ENCODE assay signal across 9 cellular contexts in genomic region chr20:43915209-43916072, GRCh38. TPM values are rescaled to one million over a fixed set of nuclear protein-coding genes. Genes with fewer than 3 reads are reported as not detected.
A peak's percentile ranks its signal among the peaks of the same experiment; 100 is the strongest.
DNase-seq lines count a peak whose midpoint lies in the region; ATAC-seq and TF ChIP-seq lines count a peak whose summit lies in the region.
"Had no signal": no experiment of that assay in that cellular context is flagged by ENCODE, and none has a peak within 500 bp of the region (broad histone marks: within the 10 kb centered on the region; RNA-seq: fewer than 3 reads in every experiment).

No MANE protein-coding gene starts in this region.

- DNase-seq in HAP-1 (ENCODE audit: low spot score in 2 of 2) (no peak), upper lobe of left lung (peak in 1 of 2 donors; percentile 74), amniotic stem cell (lab: John Stamatoyannopoulos, UW) (no peak)
- DNase-seq in activated CD4-positive, CD25-positive, alpha-beta regulatory T cell treated with anti-CD3 and anti-CD28 coated beads, Interleukin-2, amount 50 U/mL, for 72 hours = peak; percentile 60
- DNase-seq in effector CD4-positive, alpha-beta T cell = peak; percentile 13

- peak overlapping the region; percentile 26 for H3K9ac ChIP-seq in mucosa of stomach (ENCODE audit: low read length)

- peak overlapping the region; percentile 57 for H2AFZ ChIP-seq in ACC112 (ENCODE audit: low read length, unreplicated experiment)

- H3K4me1 ChIP-seq in ACC112 (ENCODE audit: control insufficient read depth, insufficient read depth, low read length, unreplicated experiment) (no peaks in the 10 kb centered on the region), HAP-1 (no peaks in the 10 kb centered on the region), mucosa of stomach (ENCODE audit: control insufficient read depth, insufficient read depth, low read length) (peaks cover 4% of the 10 kb centered on the region), upper lobe of left lung (peaks cover 4 to 32% (median 10%) of the 10 kb centered on the region in 4 donors)

- in situ Hi-C loops in HAP-1 (cut with MboI; ENCODE audit: low sequenced_read_pairs) = no loop called here

- H3K4me3 ChIP-seq in ACC112 (ENCODE audit: low read depth, low read length) = peak overlapping the region; percentile 73
- H3K4me3 ChIP-seq in HAP-1 = peak overlapping the region; percentile 41
- no peak overlapping the region for H3K4me3 ChIP-seq in mucosa of stomach (ENCODE audit: low read length)
- H3K4me3 ChIP-seq in upper lobe of left lung = peak overlapping the region; percentile 50 to 66 (median 60)

- TF ChIP-seq POLR2A in upper lobe of left lung (IDR thresholded peaks at IDR 0.05) = no peak

- TF ChIP-seq CTCF in upper lobe of left lung (IDR thresholded peaks at IDR 0.05) = no peak

- 1 to 4% methylated on average over 26 to 37 of the region's 66 CpGs for WGBS in upper lobe of left lung, 2 donors

- peaks cover 4% of the 10 kb centered on the region for H3K9me3 ChIP-seq in HAP-1
- no peaks in the 10 kb centered on the region for H3K9me3 ChIP-seq in mucosa of stomach (ENCODE audit: control insufficient read depth, low read length)
- peaks cover 0 to 12% (median 5%) of the 10 kb centered on the region in 4 donors for H3K9me3 ChIP-seq in upper lobe of left lung

- no peak for TF ChIP-seq EP300 in upper lobe of left lung (IDR thresholded peaks at IDR 0.05)

- H3K36me3 ChIP-seq in ACC112 (ENCODE audit: insufficient read depth, low read length) = no peaks in the 10 kb centered on the region
- no peaks in the 10 kb centered on the region for H3K36me3 ChIP-seq in HAP-1 (replicated peaks)
- no peaks in the 10 kb centered on the region for H3K36me3 ChIP-seq in mucosa of stomach (ENCODE audit: control insufficient read depth, insufficient read depth, low read length)
- no peaks in the 10 kb centered on the region for H3K36me3 ChIP-seq in upper lobe of left lung

- no peaks in the 10 kb centered on the region for H3K79me2 ChIP-seq in ACC112 (ENCODE audit: control insufficient read depth, insufficient read depth, low read length, unreplicated experiment)

- H3K27me3 ChIP-seq in ACC112 (ENCODE audit: insufficient read depth, low read length) = peaks cover 22% of the 10 kb centered on the region
- H3K27me3 ChIP-seq in HAP-1 (ENCODE audit: low read depth) = no peaks in the 10 kb centered on the region
- H3K27me3 ChIP-seq in mucosa of stomach (ENCODE audit: control insufficient read depth, insufficient read depth, low read length) = peaks cover 40% of the 10 kb centered on the region
- peaks cover 0 to 25% (median 12%) of the 10 kb centered on the region in 4 donors for H3K27me3 ChIP-seq in upper lobe of left lung

- H3K27ac ChIP-seq in ACC112 (ENCODE audit: low read depth, low read length) (no peak overlapping the region), upper lobe of left lung (peak overlapping the region; percentile 76 to 88 (median 85))

- ATAC-seq in upper lobe of left lung (ENCODE audit: low FRiP score in 2 of 2) = peak; percentile 32 to 35
- ATAC-seq in GM18873 (IDR thresholded peaks at IDR 0.05; ENCODE audit: low FRiP score, unreplicated experiment) = no peak

RNA-seq across cellular contexts. Expression of gene TOX2, which starts 0.8 kb away (rescaled TPM):
- 10 to 100 TPM in 5 of 6 donors, 1 to 10 TPM in 1; 7.2 to 29.3 (median 23.7) TPM for total RNA-seq in upper lobe of left lung
- total RNA-seq: bronchial epithelial cell had no signal

Comparison
In these comparisons a context has a peak if more than half of its experiments do, and no peak if none do; other contexts are left out.
1. DNase-seq: peak in activated CD4-positive, CD25-positive, alpha-beta regulatory T cell treated with anti-CD3 and anti-CD28 coated beads, Interleukin-2, amount 50 U/mL, for 72 hours (single experiment) and effector CD4-positive, alpha-beta T cell (single experiment); none in HAP-1 (0 of 2) and amniotic stem cell (single experiment).